Comparison of ENCODE assay signal across 8 cellular contexts in the genomic region with DNA sequence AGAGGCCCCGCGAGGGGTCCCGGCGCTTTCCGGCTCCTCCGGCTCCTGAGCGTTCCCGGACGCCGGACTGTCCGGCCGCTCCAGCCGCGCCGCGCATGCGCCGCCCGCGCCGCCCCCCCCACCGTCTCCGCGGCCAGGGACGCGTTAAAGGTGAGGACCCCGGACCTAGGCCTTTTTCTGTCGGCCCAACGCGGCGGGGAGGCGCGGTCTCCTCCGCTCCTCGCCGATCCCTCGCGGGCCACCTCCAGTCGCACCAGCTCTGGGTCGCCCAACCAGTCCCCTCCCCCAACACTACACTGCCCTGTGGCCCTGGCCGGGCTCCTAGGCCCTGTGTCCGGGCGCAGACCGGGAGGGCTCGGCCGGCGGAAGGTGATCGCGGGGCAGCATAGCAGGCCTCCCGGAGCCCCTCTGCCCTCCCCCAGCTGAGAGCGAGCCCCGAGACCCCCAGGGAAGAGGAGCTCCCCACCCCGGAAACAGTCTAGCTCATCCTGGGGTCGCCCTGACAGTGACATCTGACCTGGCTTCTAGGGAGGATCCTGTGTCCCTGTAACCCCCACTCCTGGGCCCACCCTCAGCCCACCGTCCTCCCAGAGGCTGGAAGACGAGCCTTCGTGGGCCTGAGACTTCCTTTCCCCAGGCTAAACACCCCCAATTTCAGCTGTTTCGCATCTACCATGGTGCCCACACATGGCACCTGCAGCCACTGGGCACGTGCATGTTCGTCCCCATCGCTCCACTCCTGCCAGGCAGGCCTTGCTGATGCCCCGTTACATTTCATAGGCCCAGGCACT. TPM values are rescaled to one million over a fixed set of nuclear protein-coding genes. Genes with fewer than 3 reads are reported as not detected.
A peak's percentile ranks its signal among the peaks of the same experiment; 100 is the strongest.
DNase-seq lines count a peak whose midpoint lies in the region; ATAC-seq and TF ChIP-seq lines count a peak whose summit lies in the region.

No MANE protein-coding gene starts in this region.

- peak; percentile 67 for ATAC-seq in GM23338

- peaks cover 13% of the 10 kb centered on the region for H3K4me1 Mint-ChIP-seq in activated naive CD4-positive, alpha-beta T cell treated with anti-CD3 and anti-CD28 coated beads, Interleukin-2, amount 50 U/mL, for 24 hours
- H3K4me1 Mint-ChIP-seq in GM23338: peaks cover 39% of the 10 kb centered on the region
- H3K4me1 Mint-ChIP-seq in activated T-helper 2 cell treated with anti-CD3 and anti-CD28 coated beads, Interferon-gamma antibody, Interleukin-2, Interleukin-4, amounts not matched to agents 10 μg/mL and 5 μg/mL and 100 μg/mL, durations not matched to agents 14 hours and 24 hours and 36 hours (ENCODE audit: low read depth): no peaks in the 10 kb centered on the region

- H3K36me3 Mint-ChIP-seq in activated naive CD4-positive, alpha-beta T cell treated with anti-CD3 and anti-CD28 coated beads, Interleukin-2, amount 50 U/mL, for 24 hours: no peaks in the 10 kb centered on the region
- peaks cover 11% of the 10 kb centered on the region; the same call in 2 of the 3 replicates for H3K36me3 Mint-ChIP-seq in GM23338 (ENCODE audit: low read depth)
- H3K36me3 Mint-ChIP-seq in activated T-helper 2 cell treated with anti-CD3 and anti-CD28 coated beads, Interferon-gamma antibody, Interleukin-2, Interleukin-4, amounts not matched to agents 10 μg/mL and 5 μg/mL and 100 μg/mL, durations not matched to agents 14 hours and 24 hours and 36 hours (ENCODE audit: low read depth): no peaks in the 10 kb centered on the region

- peak overlapping the region; percentile 97 for H3K4me3 ChIP-seq in GM23338

- H3K4me2 ChIP-seq in GM23338: peak overlapping the region; percentile 97

- H3F3A ChIP-seq in GM23338 (replicated peaks; ENCODE audit: low read depth): 0 out of 2 replicates have a peak, but pooled peaks cover 7% of the 10 kb centered on the region

- H3K27ac Mint-ChIP-seq in activated naive CD4-positive, alpha-beta T cell treated with anti-CD3 and anti-CD28 coated beads, Interleukin-2, amount 50 U/mL, for 24 hours: no peak overlapping the region
- H3K27ac Mint-ChIP-seq in GM23338: peak overlapping the region; percentile 78; the same call in 1 of the 2 replicates
- H3K27ac Mint-ChIP-seq in activated T-helper 2 cell treated with anti-CD3 and anti-CD28 coated beads, Interferon-gamma antibody, Interleukin-2, Interleukin-4, amounts not matched to agents 10 μg/mL and 5 μg/mL and 100 μg/mL, durations not matched to agents 14 hours and 24 hours and 36 hours: no peak overlapping the region

- H3K79me2 ChIP-seq in GM23338 (replicated peaks; ENCODE audit: insufficient read depth): peaks cover 45% of the 10 kb centered on the region

- H3K36me3 ChIP-seq in GM23338 (ENCODE audit: insufficient read depth): no peaks in the 10 kb centered on the region

- H3K9me3 Mint-ChIP-seq in activated naive CD4-positive, alpha-beta T cell treated with anti-CD3 and anti-CD28 coated beads, Interleukin-2, amount 50 U/mL, for 24 hours: no peaks in the 10 kb centered on the region
- H3K9me3 Mint-ChIP-seq in GM23338: no peaks in the 10 kb centered on the region
- H3K9me3 Mint-ChIP-seq in activated T-helper 2 cell treated with anti-CD3 and anti-CD28 coated beads, Interferon-gamma antibody, Interleukin-2, Interleukin-4, amounts not matched to agents 10 μg/mL and 5 μg/mL and 100 μg/mL, durations not matched to agents 14 hours and 24 hours and 36 hours: no peaks in the 10 kb centered on the region

- no peaks in the 10 kb centered on the region for H3K27me3 ChIP-seq in GM23338 (ENCODE audit: insufficient read depth)

- H3K27me3 Mint-ChIP-seq in activated naive CD4-positive, alpha-beta T cell treated with anti-CD3 and anti-CD28 coated beads, Interleukin-2, amount 50 U/mL, for 24 hours: peaks cover 26% of the 10 kb centered on the region
- H3K27me3 Mint-ChIP-seq in GM23338 (ENCODE audit: insufficient read depth, low read depth, poor library complexity): peaks cover 17% of the 10 kb centered on the region
- peaks cover 32% of the 10 kb centered on the region for H3K27me3 Mint-ChIP-seq in activated T-helper 2 cell treated with anti-CD3 and anti-CD28 coated beads, Interferon-gamma antibody, Interleukin-2, Interleukin-4, amounts not matched to agents 10 μg/mL and 5 μg/mL and 100 μg/mL, durations not matched to agents 14 hours and 24 hours and 36 hours (ENCODE audit: low read depth)

- no peak overlapping the region for H3K27ac ChIP-seq in GM23338 (ENCODE audit: low read depth)

- TF ChIP-seq CTCF in GM23338 (conservative IDR thresholded peaks at IDR 0.05; ENCODE audit: low read depth in 2 of 2): no peak

- H2AFZ ChIP-seq in GM23338: peak overlapping the region; percentile 63; the same call in 1 of the 2 replicates

- no peaks in the 10 kb centered on the region for H3K9me2 ChIP-seq in GM23338 (ENCODE audit: insufficient read depth)

- intact Hi-C loops in activated T-helper 2 cell treated with anti-CD3 and anti-CD28 coated beads, Interferon-gamma antibody, Interleukin-2, Interleukin-4, amounts not matched to agents 10 μg/mL and 5 μg/mL and 100 μg/mL, durations not matched to agents 14 hours and 24 hours and 36 hours (cut with micrococcal nuclease): no loop called here
- intact Hi-C loops in head of caudate nucleus (cut with DNase I): loop anchor here (10.0 kb wide), 1 partner anchor 119 kb away; no protein-coding TSS in a partner anchor

- peaks cover 26% of the 10 kb centered on the region for H3K4me1 ChIP-seq in GM23338 (ENCODE audit: insufficient read depth)

- H3K4me3 Mint-ChIP-seq in activated naive CD4-positive, alpha-beta T cell treated with anti-CD3 and anti-CD28 coated beads, Interleukin-2, amount 50 U/mL, for 24 hours: peak overlapping the region; percentile 83
- peak overlapping the region; percentile 74 for H3K4me3 Mint-ChIP-seq in GM23338
- H3K4me3 Mint-ChIP-seq in activated T-helper 2 cell treated with anti-CD3 and anti-CD28 coated beads, Interferon-gamma antibody, Interleukin-2, Interleukin-4, amounts not matched to agents 10 μg/mL and 5 μg/mL and 100 μg/mL, durations not matched to agents 14 hours and 24 hours and 36 hours (ENCODE audit: low read depth): peak overlapping the region; percentile 49

- DNase-seq in activated naive CD4-positive, alpha-beta T cell treated with anti-CD3 and anti-CD28 coated beads, Interleukin-2, amount 50 U/mL, for 16 hours: no peak
- DNase-seq in GM23338 (ENCODE audit: low spot score): peak; percentile 92
- peak; percentile 67 for DNase-seq in LHCN-M2 (ENCODE audit: low read depth)
- no peak for DNase-seq in activated T-helper 2 cell treated with anti-CD3 and anti-CD28 coated beads, Interferon-gamma antibody, Interleukin-2, Interleukin-4, amounts not matched to agents 10 μg/mL and 5 μg/mL and 100 μg/mL, durations not matched to agents 14 hours and 24 hours and 36 hours (ENCODE audit: low spot score)
- DNase-seq in head of caudate nucleus: peak in 38 of 42 donors; percentile 55 to 88 (median 76)
- DNase-seq in nucleus accumbens (lab: John Stamatoyannopoulos, UW): peak in 46 of 56 donors; percentile 33 to 83 (median 59)
- no peak for DNase-seq in NK-92 treated with Interleukin-12 subunit alpha and Interleukin-12 subunit beta, amount 100 ng/mL, for 24 hours (lab: John Stamatoyannopoulos, UW)

- H4K20me1 ChIP-seq in GM23338 (replicated peaks; ENCODE audit: insufficient read depth): peaks cover 27% of the 10 kb centered on the region

TF ChIP-seq in GM23338, 12 proteins besides CTCF, POLR2A, EP300 and RAD21 (continues in another document):
- TF ChIP-seq POLR2AphosphoS5 (IDR thresholded peaks at IDR 0.05; ENCODE audit: low read depth): peak; percentile 56; the same call in 1 of the 2 replicates
- TF ChIP-seq ZNF114 (CRISPR knock-in tag; IDR thresholded peaks at IDR 0.05): no peak

RNA-seq across cellular contexts. Expression of a gene that starts 14.7 kb away (rescaled TPM):
- total RNA-seq in GM23338 (2014; rRNA removed; shearing (Covaris generic)): 121 and 140 TPM in 2 replicates
- polyA plus RNA-seq in GM23338 (2016; fragmentation: Nextera tagmentation; extraction: Ambion mirVana): 37.9 and 38.3 TPM in 2 replicates
- 67.9 and 96.1 TPM in 2 replicates for total RNA-seq in LHCN-M2 (2014; rRNA removed)
- polyA plus RNA-seq in LHCN-M2 (2012): 66.4 TPM
- 0.44 and 0.59 TPM in 2 replicates for total RNA-seq in activated T-helper 2 cell treated with anti-CD3 and anti-CD28 coated beads, Interferon-gamma antibody, Interleukin-2, Interleukin-4, amounts not matched to agents 10 μg/mL and 5 μg/mL and 100 μg/mL, durations not matched to agents 14 hours and 24 hours and 36 hours

RNA-seq across cellular contexts. Expression of a gene that starts 47.3 kb away (rescaled TPM):
- total RNA-seq in GM23338 (2014; rRNA removed; shearing (Covaris generic)): not detected in 2 replicates
- polyA plus RNA-seq in GM23338 (2016; fragmentation: Nextera tagmentation; extraction: Ambion mirVana): not detected in 2 replicates
- not detected in 2 replicates for total RNA-seq in LHCN-M2 (2014; rRNA removed)
- not detected for polyA plus RNA-seq in LHCN-M2 (2012)
- total RNA-seq in activated T-helper 2 cell treated with anti-CD3 and anti-CD28 coated beads, Interferon-gamma antibody, Interleukin-2, Interleukin-4, amounts not matched to agents 10 μg/mL and 5 μg/mL and 100 μg/mL, durations not matched to agents 14 hours and 24 hours and 36 hours: not detected in 2 replicates

RNA-seq across cellular contexts. Expression of a gene that starts 59.1 kb away (rescaled TPM):
- not detected in 2 replicates for total RNA-seq in GM23338 (2014; rRNA removed; shearing (Covaris generic))
- not detected in 2 replicates for polyA plus RNA-seq in GM23338 (2016; fragmentation: Nextera tagmentation; extraction: Ambion mirVana)
- total RNA-seq in LHCN-M2 (2014; rRNA removed): not detected in 2 replicates
- polyA plus RNA-seq in LHCN-M2 (2012): 0.05 TPM
- not detected in 2 replicates for total RNA-seq in activated T-helper 2 cell treated with anti-CD3 and anti-CD28 coated beads, Interferon-gamma antibody, Interleukin-2, Interleukin-4, amounts not matched to agents 10 μg/mL and 5 μg/mL and 100 μg/mL, durations not matched to agents 14 hours and 24 hours and 36 hours

Comparison
In these comparisons a context has a peak if more than half of its experiments do, and no peak if none do; other contexts are left out.
1. DNase-seq: peak in GM23338 (single experiment), LHCN-M2 (single experiment), head of caudate nucleus (38 of 42) and nucleus accumbens (46 of 56); none in activated naive CD4-positive, alpha-beta T cell treated with anti-CD3 and anti-CD28 coated beads, Interleukin-2, amount 50 U/mL, for 16 hours (single experiment), activated T-helper 2 cell treated with anti-CD3 and anti-CD28 coated beads, Interferon-gamma antibody, Interleukin-2, Interleukin-4, amounts not matched to agents 10 μg/mL and 5 μg/mL and 100 μg/mL, durations not matched to agents 14 hours and 24 hours and 36 hours (single experiment) and NK-92 treated with Interleukin-12 subunit alpha and Interleukin-12 subunit beta, amount 100 ng/mL, for 24 hours (single experiment).
2. RNA of a gene that starts 14.7 kb away (total RNA-seq): 121 to 140 TPM in GM23338 and 67.9 to 96.1 TPM in LHCN-M2; 0.44 to 0.59 TPM in activated T-helper 2 cell treated with anti-CD3 and anti-CD28 coated beads, Interferon-gamma antibody, Interleukin-2, Interleukin-4, amounts not matched to agents 10 μg/mL and 5 μg/mL and 100 μg/mL, durations not matched to agents 14 hours and 24 hours and 36 hours; every median in the first group is over 10 times any median in the second.
3. Peak in every context shown above with its lines, with median percentiles within 50 percentile points of each other: H3K4me3 Mint-ChIP-seq.